18 cellular contexts compared by ENCODE assay signal in genomic region chr19:42821306-42821977, GRCh38. TPM values are rescaled to one million over a fixed set of nuclear protein-coding genes. Genes with fewer than 3 reads are reported as not detected.
DNase-seq lines count a peak whose midpoint lies in the region; FAIRE-seq and TF ChIP-seq lines count a peak whose summit lies in the region.
"Not testable (repeated sequence)": the region's sequence is repeated elsewhere in the genome, so short reads cannot be mapped to it uniquely, and the experiment has no call there.
"Had no signal": no experiment of that assay in that cellular context is flagged by ENCODE, and none has a peak within 500 bp of the region (broad histone marks: within the 10 kb centered on the region; RNA-seq: fewer than 3 reads in every experiment).

No MANE protein-coding gene starts in this region.

- peak; percentile 43 for DNase-seq in DMS79 (lab: John Stamatoyannopoulos, UW)
- DNase-seq in MG63: not testable (repeated sequence)
- peak; percentile 91 to 92 for DNase-seq in NCI-H526 (lab: John Stamatoyannopoulos, UW)
- DNase-seq in SJSA1 (ENCODE audit: low read depth in 1 of 2, low spot score in 2 of 2): peak in 1 of 2 experiments; percentile 78
- peak; percentile 42 for DNase-seq in bronchial epithelial cell (ENCODE audit: low read depth)
- DNase-seq in fibroblast of pulmonary artery (ENCODE audit: low read depth): peak; percentile 21
- DNase-seq in non-pigmented ciliary epithelial cell (ENCODE audit: low read depth): peak; percentile 53

- H3K27me3 ChIP-seq in MG63; SJSA1 (replicated peaks); bronchial epithelial cell (ENCODE audit: control insufficient read depth, insufficient read depth, low read length): not testable (repeated sequence)

- peak overlapping the region; percentile 91; the same call in 1 of the 2 replicates for H3K27ac ChIP-seq in SJSA1

- peaks cover 38% of the 10 kb centered on the region for H3K4me1 ChIP-seq in SJSA1 (replicated peaks)

- peak overlapping the region; percentile 1; the same call in 1 of the 2 replicates for H3K4me3 ChIP-seq in MG63
- H3K4me3 ChIP-seq in SJSA1; bronchial epithelial cell (ENCODE audit: low read depth, low read length); fibroblast of pulmonary artery (replicated peaks; ENCODE audit: low read depth, low read length): not testable (repeated sequence)

- H3K9me3 ChIP-seq in MG63: peaks cover 10% of the 10 kb centered on the region
- not testable (repeated sequence) for H3K9me3 ChIP-seq in SJSA1 (replicated peaks)

- H3K36me3 ChIP-seq in MG63: peaks cover 45% of the 10 kb centered on the region
- not testable (repeated sequence) for H3K36me3 ChIP-seq in SJSA1; bronchial epithelial cell (ENCODE audit: control insufficient read depth, insufficient read depth, low read length)

- TF ChIP-seq CTCF in bronchial epithelial cell (IDR thresholded peaks at IDR 0.05; ENCODE audit: insufficient read depth, low read length, severe bottlenecking); fibroblast of pulmonary artery (IDR thresholded peaks at IDR 0.05; ENCODE audit: low read length, missing control alignments): not testable (repeated sequence)

- not testable (repeated sequence) for FAIRE-seq in bronchial epithelial cell (lab: Jason Lieb, UNC)

RNA-seq across cellular contexts. Expression of gene PSG8, which starts 56.0 kb away (rescaled TPM):
- total RNA-seq in MG63 (2014; rRNA removed; shearing (Covaris generic); ENCODE audit: low replicate concordance): not detected in 2 replicates
- not detected in 2 replicates for total RNA-seq in SJSA1 (2014; rRNA removed; shearing (Covaris generic))
- not detected in 2 replicates for total RNA-seq in bronchial epithelial cell
- total RNA-seq: activated CD4-positive, alpha-beta memory T cell treated with anti-CD3 and anti-CD28 coated beads for 36 hours; activated T-helper 17 cell treated with anti-CD3 and anti-CD28 coated beads, Interleukin-2, amount 50 U/mL, for 72 hours; aorta; B cell; CD8-positive, alpha-beta memory T cell; cerebellum; esophagus mucosa; left cardiac atrium; posterior vena cava; tibial nerve had no signal

RNA-seq across cellular contexts. Expression of gene PSG1, which starts 58.1 kb away (rescaled TPM):
- total RNA-seq in MG63 (2014; rRNA removed; shearing (Covaris generic); ENCODE audit: low replicate concordance): not detected in 2 replicates
- 0.05 TPM in 1 of 2 replicates, not detected in the other for total RNA-seq in SJSA1 (2014; rRNA removed; shearing (Covaris generic))
- not detected in 2 replicates for total RNA-seq in bronchial epithelial cell
- total RNA-seq: activated CD4-positive, alpha-beta memory T cell treated with anti-CD3 and anti-CD28 coated beads for 36 hours; aorta; B cell; CD8-positive, alpha-beta memory T cell; esophagus mucosa; left cardiac atrium; mammary epithelial cell; posterior vena cava; tibial nerve had no signal
